Comparison of ENCODE assay signal across 8 cellular contexts in genomic region chr14:91245029-91245428, GRCh38. TPM values are rescaled to one million over a fixed set of nuclear protein-coding genes. Genes with fewer than 3 reads are reported as not detected.
DNase-seq lines count a peak whose midpoint lies in the region; ATAC-seq and TF ChIP-seq lines count a peak whose summit lies in the region.

No MANE protein-coding gene starts in this region.

- H3K4me3 Mint-ChIP-seq in activated CD8-positive, alpha-beta memory T cell treated with anti-CD3 and anti-CD28 coated beads, Interleukin-2, amount 10 ng/mL, durations not matched to agents 7 days and 5 days, result peak overlapping the region; percentile 86
- peak overlapping the region; percentile 68 to 91 (median 82) for H3K4me3 Mint-ChIP-seq in naive thymus-derived CD4-positive, alpha-beta T cell
- no peak overlapping the region for H3K4me3 Mint-ChIP-seq in osteocyte (ENCODE audit: unreplicated experiment)

- DNase-seq in activated CD8-positive, alpha-beta memory T cell treated with anti-CD3 and anti-CD28 coated beads, Interleukin-2, amount 10 ng/mL, durations not matched to agents 7 days and 5 days, result peak; percentile 94
- DNase-seq in activated CD8-positive, alpha-beta memory T cell treated with anti-CD3 and anti-CD28 coated beads for 24 hours, result no peak
- DNase-seq in activated naive CD4-positive, alpha-beta T cell treated with Interleukin-2 at 50 U/mL for 16 hours, result peak; percentile 75
- DNase-seq in naive thymus-derived CD4-positive, alpha-beta T cell, result peak in 7 of 9 donors; percentile 65 to 84 (median 78)
- DNase-seq in HCEC 1CT, result no peak
- DNase-seq in osteocyte (ENCODE audit: extremely low spot score, unreplicated experiment), result no peak

- H3K27me3 Mint-ChIP-seq in activated CD8-positive, alpha-beta memory T cell treated with anti-CD3 and anti-CD28 coated beads, Interleukin-2, amount 10 ng/mL, durations not matched to agents 7 days and 5 days, result no peaks in the 10 kb centered on the region
- H3K27me3 Mint-ChIP-seq in naive thymus-derived CD4-positive, alpha-beta T cell, result no peaks in the 10 kb centered on the region
- H3K27me3 Mint-ChIP-seq in osteocyte (ENCODE audit: unreplicated experiment), result no peaks in the 10 kb centered on the region

- peaks cover 56 to 67% of the 10 kb centered on the region in 2 donors for H3K4me1 ChIP-seq in naive thymus-derived CD4-positive, alpha-beta T cell (ENCODE audit: control insufficient read depth in 2 of 2, insufficient read depth in 2 of 2, low read length in 2 of 2)
- no peaks in the 10 kb centered on the region for H3K4me1 ChIP-seq in urinary bladder (ENCODE audit: insufficient read depth)

- H3K27ac ChIP-seq in naive thymus-derived CD4-positive, alpha-beta T cell (ENCODE audit: low read depth, low read length), result peak overlapping the region; percentile 89
- H3K27ac ChIP-seq in urinary bladder (ENCODE audit: low read depth), result peak overlapping the region; percentile 4

- no peaks in the 10 kb centered on the region for H3K9me3 Mint-ChIP-seq in activated CD8-positive, alpha-beta memory T cell treated with anti-CD3 and anti-CD28 coated beads, Interleukin-2, amount 10 ng/mL, durations not matched to agents 7 days and 5 days (ENCODE audit: low read depth)
- H3K9me3 Mint-ChIP-seq in naive thymus-derived CD4-positive, alpha-beta T cell, result peaks cover 0 to 16% (median 6%) of the 10 kb centered on the region in 11 donors
- H3K9me3 Mint-ChIP-seq in osteocyte (ENCODE audit: unreplicated experiment), result peaks cover 8% of the 10 kb centered on the region

- peak overlapping the region; percentile 59 for H3K4me3 ChIP-seq in naive thymus-derived CD4-positive, alpha-beta T cell (ENCODE audit: low read length)
- no peak overlapping the region for H3K4me3 ChIP-seq in urinary bladder (ENCODE audit: low read depth, low read length)

- H3K4me1 Mint-ChIP-seq in activated CD8-positive, alpha-beta memory T cell treated with anti-CD3 and anti-CD28 coated beads, Interleukin-2, amount 10 ng/mL, durations not matched to agents 7 days and 5 days, result peaks cover 84% of the 10 kb centered on the region
- H3K4me1 Mint-ChIP-seq in naive thymus-derived CD4-positive, alpha-beta T cell, result peaks cover 62 to 96% (median 89%) of the 10 kb centered on the region in 7 donors
- H3K4me1 Mint-ChIP-seq in osteocyte (ENCODE audit: unreplicated experiment), result peaks cover 22% of the 10 kb centered on the region

- peak overlapping the region; percentile 100 for H3K27ac Mint-ChIP-seq in activated CD8-positive, alpha-beta memory T cell treated with anti-CD3 and anti-CD28 coated beads, Interleukin-2, amount 10 ng/mL, durations not matched to agents 7 days and 5 days
- H3K27ac Mint-ChIP-seq in naive thymus-derived CD4-positive, alpha-beta T cell, result peak overlapping the region; percentile 79 to 100 (median 98)
- H3K27ac Mint-ChIP-seq in osteocyte (ENCODE audit: unreplicated experiment), result no peak overlapping the region

- H3K27me3 ChIP-seq in naive thymus-derived CD4-positive, alpha-beta T cell (ENCODE audit: control insufficient read depth in 2 of 2, insufficient read depth in 2 of 2, low read length in 2 of 2), result no peaks in the 10 kb centered on the region

- CTCF ChIA-PET in activated CD8-positive, alpha-beta memory T cell treated with anti-CD3 and anti-CD28 coated beads, Interleukin-2, amount 10 ng/mL, durations not matched to agents 7 days and 5 days (lab: Charles Lee), result interaction anchor here (0.6 to 8.2 kb wide), 10 partner anchors 10 to 186 kb away, joined by 3 to 98 read pairs (median 4); partner anchors contain the start of gene CCDC88C
- CTCF ChIA-PET in naive thymus-derived CD4-positive, alpha-beta T cell (lab: Charles Lee), result interaction anchor here (0.6 to 1.6 kb wide), 6 partner anchors 11 to 171 kb away, joined by 3 to 7 read pairs (median 3); no protein-coding TSS in a partner anchor

- 81% methylated on average over 9 of the region's 9 CpGs for WGBS in urinary bladder

- peak; percentile 25 for ATAC-seq in activated CD8-positive, alpha-beta memory T cell treated with anti-CD3 and anti-CD28 coated beads, Interleukin-2, amount 10 ng/mL, durations not matched to agents 7 days and 5 days
- ATAC-seq in naive thymus-derived CD4-positive, alpha-beta T cell, result peak; percentile 34
- no peak for ATAC-seq in GM21423 (IDR thresholded peaks at IDR 0.05; ENCODE audit: unreplicated experiment)

- POLR2A ChIA-PET in naive thymus-derived CD4-positive, alpha-beta T cell (lab: Charles Lee), result interaction anchor here (0.6 to 7.2 kb wide), 12 partner anchors 9 to 795 kb away, joined by 3 to 103 read pairs (median 4); partner anchors contain the start of genes RPS6KA5 and TRIP11

- no peak for TF ChIP-seq CTCF in osteocyte (IDR thresholded peaks at IDR 0.05)

- peaks cover 0 to 7% (median 0%) of the 10 kb centered on the region in 3 experiments for H3K9me3 ChIP-seq in naive thymus-derived CD4-positive, alpha-beta T cell (ENCODE audit: control insufficient read depth in 2 of 3, low read length in 3 of 3)

- intact Hi-C loops in naive thymus-derived CD4-positive, alpha-beta T cell (cut with micrococcal nuclease), result loop anchor here (2.0 to 10.0 kb wide), 7 partner anchors 53 to 1523 kb away; partner anchors contain the start of gene CCDC88C (in 1 of the 2)

- H3K36me3 Mint-ChIP-seq in activated CD8-positive, alpha-beta memory T cell treated with anti-CD3 and anti-CD28 coated beads, Interleukin-2, amount 10 ng/mL, durations not matched to agents 7 days and 5 days, result peaks cover 72% of the 10 kb centered on the region
- peaks cover 0 to 85% (median 12%) of the 10 kb centered on the region in 5 donors for H3K36me3 Mint-ChIP-seq in naive thymus-derived CD4-positive, alpha-beta T cell
- H3K36me3 Mint-ChIP-seq in osteocyte (ENCODE audit: unreplicated experiment), result no peaks in the 10 kb centered on the region

- H3K36me3 ChIP-seq in naive thymus-derived CD4-positive, alpha-beta T cell (ENCODE audit: control insufficient read depth in 2 of 3, insufficient read depth in 3 of 3, low read length in 3 of 3), result no peaks in the 10 kb centered on the region
- H3K36me3 ChIP-seq in urinary bladder (ENCODE audit: insufficient read depth), result no peaks in the 10 kb centered on the region

RNA-seq across cellular contexts. Expression of gene GPR68, which starts 0.5 kb away (rescaled TPM):
- total RNA-seq in activated CD8-positive, alpha-beta memory T cell treated with anti-CD3 and anti-CD28 coated beads, Interleukin-2, amount 10 ng/mL, durations not matched to agents 7 days and 5 days, result 10 to 100 TPM; 44.5 to 48.0 TPM
- total RNA-seq in naive thymus-derived CD4-positive, alpha-beta T cell, result 10 to 100 TPM in 1 of 5 experiments, 1 to 10 TPM in 3, under 1 TPM in 1; 0.86 to 38.6 (median 2.3) TPM
- polyA plus RNA-seq in naive thymus-derived CD4-positive, alpha-beta T cell, result under 1 TPM in 1 of 2 donors, not detected in 1; 0.67 TPM
- total RNA-seq in urinary bladder, result 1.7 TPM
- polyA plus RNA-seq in urinary bladder, result 2.8 TPM
- total RNA-seq in osteocyte, result 0.11 and 0.50 TPM in 2 replicates

Comparison
In these comparisons a context has a peak if more than half of its experiments do, and no peak if none do; other contexts are left out.
1. DNase-seq: peak in activated CD8-positive, alpha-beta memory T cell treated with anti-CD3 and anti-CD28 coated beads, Interleukin-2, amount 10 ng/mL, durations not matched to agents 7 days and 5 days (single experiment), activated naive CD4-positive, alpha-beta T cell treated with Interleukin-2 at 50 U/mL for 16 hours (single experiment) and naive thymus-derived CD4-positive, alpha-beta T cell (7 of 9); none in activated CD8-positive, alpha-beta memory T cell treated with anti-CD3 and anti-CD28 coated beads for 24 hours (single experiment), HCEC 1CT (single experiment) and osteocyte (single experiment).